1 cellular context compared by ENCODE assay signal in the genomic region with DNA sequence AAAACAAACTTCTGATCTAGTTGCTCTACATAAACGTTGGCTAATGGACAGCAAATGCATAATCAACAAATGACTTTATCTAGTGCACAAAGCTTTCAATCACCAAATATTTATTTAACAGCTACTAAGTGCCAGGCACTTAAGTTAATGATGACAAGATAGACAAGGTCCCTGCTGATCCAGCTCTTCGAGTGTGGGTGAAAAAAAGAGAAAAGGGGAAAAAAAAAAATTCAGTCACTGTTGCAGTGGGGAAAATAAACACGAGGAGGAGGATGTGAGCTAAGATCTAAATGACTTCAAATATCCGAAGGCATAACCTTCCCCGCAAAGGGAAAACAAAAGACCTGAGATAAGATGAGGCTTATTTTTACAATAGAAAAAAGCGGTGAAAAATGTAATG.
TF ChIP-seq lines count a peak whose summit lies in the region.

No MANE protein-coding gene starts in this region.

TF ChIP-seq in K562, 482 proteins besides CTCF, POLR2A, EP300 and RAD21:
- TF ChIP-seq RBFOX2 (IDR thresholded peaks at IDR 0.05; ENCODE audit: low read depth, low read length) (0 out of 2 replicates have a peak, but pooled peaks have one; percentile 20), POLR2B (IDR thresholded peaks at IDR 0.05; ENCODE audit: low read depth, partially characterized antibody) (no peak)
- TF ChIP-seq, protein P1, sequence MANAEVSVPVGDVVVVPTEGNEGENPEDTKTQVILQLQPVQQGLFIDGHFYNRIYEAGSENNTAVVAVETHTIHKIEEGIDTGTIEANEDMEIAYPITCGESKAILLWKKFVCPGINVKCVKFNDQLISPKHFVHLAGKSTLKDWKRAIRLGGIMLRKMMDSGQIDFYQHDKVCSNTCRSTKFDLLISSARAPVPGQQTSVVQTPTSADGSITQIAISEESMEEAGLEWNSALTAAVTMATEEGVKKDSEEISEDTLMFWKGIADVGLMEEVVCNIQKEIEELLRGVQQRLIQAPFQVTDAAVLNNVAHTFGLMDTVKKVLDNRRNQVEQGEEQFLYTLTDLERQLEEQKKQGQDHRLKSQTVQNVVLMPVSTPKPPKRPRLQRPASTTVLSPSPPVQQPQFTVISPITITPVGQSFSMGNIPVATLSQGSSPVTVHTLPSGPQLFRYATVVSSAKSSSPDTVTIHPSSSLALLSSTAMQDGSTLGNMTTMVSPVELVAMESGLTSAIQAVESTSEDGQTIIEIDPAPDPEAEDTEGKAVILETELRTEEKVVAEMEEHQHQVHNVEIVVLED (CRISPR knock-in tag; IDR thresholded peaks at IDR 0.05) = no peak
